In the genomic region with DNA sequence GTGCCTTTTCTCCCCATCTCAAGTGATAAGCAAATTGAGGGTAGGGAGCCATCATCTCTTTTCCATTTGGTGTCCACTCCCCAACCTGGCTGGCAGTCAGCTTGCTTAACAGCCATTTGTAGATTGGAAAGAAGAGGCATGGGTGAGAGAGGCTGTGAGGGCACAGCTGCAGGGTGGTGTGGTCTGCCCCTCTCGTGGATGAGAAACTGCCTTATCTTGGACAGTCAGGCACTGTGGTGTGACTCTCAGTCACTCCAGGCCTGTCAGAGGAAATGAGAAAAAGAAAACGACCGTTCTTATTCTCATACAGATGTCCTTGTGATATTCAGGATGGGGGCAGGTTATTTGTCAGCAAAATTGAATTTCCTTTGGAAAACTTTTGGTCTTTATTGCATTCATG, we compare ENCODE assay signal across 10 cellular contexts.
A peak's percentile ranks its signal among the peaks of the same experiment; 100 is the strongest.
DNase-seq lines count a peak whose midpoint lies in the region; ATAC-seq and TF ChIP-seq lines count a peak whose summit lies in the region.
"Had no signal": no experiment of that assay in that cellular context is flagged by ENCODE, and none has a peak within 500 bp of the region (broad histone marks: within the 10 kb centered on the region; RNA-seq: fewer than 3 reads in every experiment).

No MANE protein-coding gene starts in this region.

- no peaks in the 10 kb centered on the region for H3K27me3 Mint-ChIP-seq in dendritic cell treated with granulocyte-macrophage colony-stimulating factor and Interleukin-4, amounts not matched to agents 40 ng/mL and 50 ng/mL, for 4 days
- H3K27me3 Mint-ChIP-seq in stimulated activated naive CD8-positive, alpha-beta T cell treated with anti-CD3 and anti-CD28 coated beads, Interleukin-15, amount 100 ng/mL, for 72 hours, result no peaks in the 10 kb centered on the region
- H3K27me3 Mint-ChIP-seq in type B pancreatic cell, result no peaks in the 10 kb centered on the region
- H3K27me3 Mint-ChIP-seq: activated naive CD8-positive, alpha-beta T cell had no signal

- no peak for DNase-seq in stimulated activated naive CD8-positive, alpha-beta T cell treated with anti-CD3 and anti-CD28 coated beads, Interleukin-15, amount 100 ng/mL, for 72 hours
- no peak for DNase-seq in activated CD4-positive, CD25-positive, alpha-beta regulatory T cell treated with anti-CD3 and anti-CD28 coated beads, Interleukin-2, amount 50 U/mL, for 72 hours
- DNase-seq in type B pancreatic cell (ENCODE audit: extremely low spot score, unreplicated experiment) (no peak), foreskin melanocyte (no peak)
- DNase-seq: NCI-H1092 treated with DMSO at 0.1 percent for 48 hours, ovary had no signal

- H3K27ac Mint-ChIP-seq in dendritic cell treated with granulocyte-macrophage colony-stimulating factor and Interleukin-4, amounts not matched to agents 40 ng/mL and 50 ng/mL, for 4 days, result peak overlapping the region; percentile 71
- no peak overlapping the region for H3K27ac Mint-ChIP-seq in stimulated activated naive CD8-positive, alpha-beta T cell treated with anti-CD3 and anti-CD28 coated beads, Interleukin-15, amount 100 ng/mL, for 72 hours
- H3K27ac Mint-ChIP-seq in type B pancreatic cell, result no peak overlapping the region

- H3K4me3 Mint-ChIP-seq in dendritic cell treated with granulocyte-macrophage colony-stimulating factor and Interleukin-4, amounts not matched to agents 40 ng/mL and 50 ng/mL, for 4 days, result no peak overlapping the region
- H3K4me3 Mint-ChIP-seq in stimulated activated naive CD8-positive, alpha-beta T cell treated with anti-CD3 and anti-CD28 coated beads, Interleukin-15, amount 100 ng/mL, for 72 hours, result no peak overlapping the region
- H3K4me3 Mint-ChIP-seq in type B pancreatic cell, result no peak overlapping the region
- H3K4me3 Mint-ChIP-seq: activated naive CD8-positive, alpha-beta T cell had no signal

- ATAC-seq in GM21737 (IDR thresholded peaks at IDR 0.05; ENCODE audit: unreplicated experiment), result peak; percentile 76
- peak; percentile 56 for ATAC-seq in stimulated activated naive CD8-positive, alpha-beta T cell treated with anti-CD3 and anti-CD28 coated beads, Interleukin-15, amount 100 ng/mL, for 72 hours

- H3K36me3 Mint-ChIP-seq in dendritic cell treated with granulocyte-macrophage colony-stimulating factor and Interleukin-4, amounts not matched to agents 40 ng/mL and 50 ng/mL, for 4 days (ENCODE audit: low read depth), result peaks cover 52% of the 10 kb centered on the region
- H3K36me3 Mint-ChIP-seq in type B pancreatic cell, result peaks cover 15% of the 10 kb centered on the region

- H3K9me3 ChIP-seq in KOPT-K1 (ENCODE audit: insufficient read depth, low read length, poor library complexity, severe bottlenecking), result no peaks in the 10 kb centered on the region
- H3K9me3 ChIP-seq: ovary had no signal

- TF ChIP-seq CTCF in type B pancreatic cell (conservative IDR thresholded peaks at IDR 0.05), result no peak

- H3K9me3 Mint-ChIP-seq in dendritic cell treated with granulocyte-macrophage colony-stimulating factor and Interleukin-4, amounts not matched to agents 40 ng/mL and 50 ng/mL, for 4 days, result no peaks in the 10 kb centered on the region
- no peaks in the 10 kb centered on the region for H3K9me3 Mint-ChIP-seq in stimulated activated naive CD8-positive, alpha-beta T cell treated with anti-CD3 and anti-CD28 coated beads, Interleukin-15, amount 100 ng/mL, for 72 hours
- no peaks in the 10 kb centered on the region for H3K9me3 Mint-ChIP-seq in type B pancreatic cell

- H3K4me1 Mint-ChIP-seq in dendritic cell treated with granulocyte-macrophage colony-stimulating factor and Interleukin-4, amounts not matched to agents 40 ng/mL and 50 ng/mL, for 4 days (ENCODE audit: low read depth), result peaks cover 87% of the 10 kb centered on the region
- peaks cover 78% of the 10 kb centered on the region for H3K4me1 Mint-ChIP-seq in stimulated activated naive CD8-positive, alpha-beta T cell treated with anti-CD3 and anti-CD28 coated beads, Interleukin-15, amount 100 ng/mL, for 72 hours
- H3K4me1 Mint-ChIP-seq in type B pancreatic cell (ENCODE audit: unreplicated experiment), result peaks cover 37% of the 10 kb centered on the region

- intact Hi-C loops in dendritic cell treated with granulocyte-macrophage colony-stimulating factor and Interleukin-4, amounts not matched to agents 40 ng/mL and 50 ng/mL, for 4 days (cut with micrococcal nuclease), result no loop called here

- peaks cover 18% of the 10 kb centered on the region for H3K36me3 ChIP-seq in KOPT-K1 (ENCODE audit: insufficient read depth, low read length)
- H3K36me3 ChIP-seq: ovary had no signal

- peak overlapping the region; percentile 86 for H3K27ac ChIP-seq in KOPT-K1 (ENCODE audit: low read depth, low read length, poor library complexity, severe bottlenecking)
- H3K27ac ChIP-seq: ovary had no signal
